13 cellular contexts compared by ENCODE assay signal in the genomic region with DNA sequence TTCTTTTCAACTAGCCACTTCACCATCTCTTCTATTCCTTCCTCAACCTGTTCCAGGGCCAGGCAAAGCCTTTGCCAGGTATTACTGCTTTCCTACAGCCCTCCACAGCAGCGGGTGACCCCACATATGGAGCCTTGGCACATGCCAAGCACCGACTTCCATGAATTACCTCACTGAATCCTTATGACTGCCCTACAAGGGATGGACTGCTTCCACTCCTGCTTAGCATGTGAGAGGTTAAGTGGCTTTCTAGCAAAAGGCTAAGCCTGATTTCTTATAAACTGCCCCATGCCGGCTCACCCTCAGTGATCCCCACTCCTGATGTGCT. TPM values are rescaled to one million over a fixed set of nuclear protein-coding genes. Genes with fewer than 3 reads are reported as not detected.
DNase-seq lines count a peak whose midpoint lies in the region; ATAC-seq and TF ChIP-seq lines count a peak whose summit lies in the region.
"Had no signal": no experiment of that assay in that cellular context is flagged by ENCODE, and none has a peak within 500 bp of the region (broad histone marks: within the 10 kb centered on the region; RNA-seq: fewer than 3 reads in every experiment).

No MANE protein-coding gene starts in this region.

- H3K79me2 ChIP-seq in GM23248 (ENCODE audit: insufficient read depth): no peaks in the 10 kb centered on the region

- H4K20me1 ChIP-seq in GM23248 (ENCODE audit: insufficient read depth): no peaks in the 10 kb centered on the region

- 52 to 59% methylated on average over 3 of the region's 3 CpGs for WGBS in GM23248 (ENCODE audit: low coverage in 1 of 2, low lambda C conversion rate in 2 of 2, missing lambda C conversion rate in 2 of 2), 2 experiments

- peak overlapping the region; percentile 92 for H3K27ac ChIP-seq in GM23248
- H3K27ac ChIP-seq in breast epithelium: peak overlapping the region; percentile 88 to 93
- peak overlapping the region in 12 of 21 experiments; percentile 18 to 84 (median 78) for H3K27ac ChIP-seq in skin epidermis

- H3K4me3 ChIP-seq in GM23248 (peak overlapping the region; percentile 12; the same call in 1 of the 2 replicates), breast epithelium (peak overlapping the region in 1 of 3 donors; percentile 28), skin epidermis (no peak overlapping the region)

- peak overlapping the region; percentile 75 for H3K9ac ChIP-seq in GM23248

- in situ Hi-C loops in GM23248 (cut with MboI): no loop called here

- H3K9me3 ChIP-seq in GM23248 (ENCODE audit: low read depth) (no peaks in the 10 kb centered on the region), breast epithelium (no peaks in the 10 kb centered on the region)

- 0 out of 2 replicates have a peak, but pooled peaks cover 20% of the 10 kb centered on the region for H3F3A ChIP-seq in GM23248 (ENCODE audit: insufficient read depth)

- no peak for TF ChIP-seq POLR2A in breast epithelium (IDR thresholded peaks at IDR 0.05)

- H3K36me3 ChIP-seq in GM23248 (ENCODE audit: low read depth): no peaks in the 10 kb centered on the region
- no peaks in the 10 kb centered on the region for H3K36me3 ChIP-seq in breast epithelium

- H3K4me1 ChIP-seq in GM23248 (ENCODE audit: insufficient read depth): peaks cover 20% of the 10 kb centered on the region
- peaks cover 8 to 11% of the 10 kb centered on the region in 2 donors for H3K4me1 ChIP-seq in breast epithelium

- H2AFZ ChIP-seq in GM23248: peak overlapping the region; percentile 90

- intact Hi-C loops in breast epithelium (cut with DNase I; ENCODE audit: low total_unique reads): no loop called here

- DNase-seq in GM23248 (no peak), breast epithelium (ENCODE audit: low spot score in 2 of 2) (no peak), islet precursor cell (peak; percentile 26), NCI-H69 (lab: John Stamatoyannopoulos, UW) (no peak)
- DNase-seq: activated CD4-positive, alpha-beta T cell treated with anti-CD3 and anti-CD28 coated beads, Interleukin-2, amount 50 U/mL, for 4 hours; DMS153; erythroblast; NCI-H345 had no signal

- peak overlapping the region; percentile 70 for H3K4me2 ChIP-seq in GM23248 (ENCODE audit: unreplicated experiment)

- TF ChIP-seq CTCF in breast epithelium (IDR thresholded peaks at IDR 0.05): no peak

- H3K9me2 ChIP-seq in GM23248 (ENCODE audit: insufficient read depth): no peaks in the 10 kb centered on the region

- ATAC-seq in HG03469 (IDR thresholded peaks at IDR 0.05; ENCODE audit: unreplicated experiment) (no peak), GM19023 (IDR thresholded peaks at IDR 0.05; ENCODE audit: unreplicated experiment) (no peak), GM18520 (IDR thresholded peaks at IDR 0.05; ENCODE audit: unreplicated experiment) (no peak)
- ATAC-seq: natural killer cell treated with Interleukin-12 subunit alpha and Interleukin-12 subunit beta and Interleukin-15 and Interleukin-18, amount 100 ng/mL, for 72 hours had no signal

- H3K27me3 ChIP-seq in GM23248 (replicated peaks; ENCODE audit: insufficient read depth) (no peaks in the 10 kb centered on the region), breast epithelium (no peaks in the 10 kb centered on the region)

RNA-seq across cellular contexts. Expression of a gene that starts 44.0 kb away (rescaled TPM):
- 16.3 and 32.0 TPM in 2 replicates for total RNA-seq in GM23248 (2014; rRNA removed; shearing (Covaris generic))
- polyA plus RNA-seq in GM23248 (2016; fragmentation: Nextera tagmentation; extraction: Ambion mirVana): 143 and 147 TPM in 2 replicates
- total RNA-seq in breast epithelium: 100 to 1,000 TPM in 1 of 3 donors, 10 to 100 TPM in 2; 80.8 to 143 (median 87.7) TPM
